21 cellular contexts compared by ENCODE assay signal in genomic region chr2:153214349-153214748, GRCh38.
"Had no signal": no experiment of that assay in that cellular context is flagged by ENCODE, and none has a peak within 500 bp of the region (broad histone marks: within the 10 kb centered on the region; RNA-seq: fewer than 3 reads in every experiment).

No MANE protein-coding gene starts in this region.

- H3K4me1 Mint-ChIP-seq: IgD-negative memory B cell had no signal

- H3K36me3 ChIP-seq: SJSA1 had no signal

- H3K36me3 Mint-ChIP-seq: IgD-negative memory B cell had no signal

- H3K9me3 ChIP-seq: SJSA1 had no signal

- DNase-seq: Kasumi-1, MM.1S, NCI-H1092 treated with DMSO at 0.1 percent for 48 hours, NCI-H1436, NCI-H1930, NCI-H2081, NCI-H2107, NCI-H345, NCI-H446 treated with DMSO at 0.1 percent for 48 hours, NCI-H510A treated with DMSO at 0.1 percent for 48 hours, NCI-H526 treated with DMSO at 0.1 percent for 48 hours, NCI-H748 treated with DMSO at 0.1 percent for 48 hours, Right ventricle myocardium superior, RPMI8226, SIG-M5 had no signal

- H3K4me3 ChIP-seq: K562, SJSA1, SK-N-MC had no signal

- H3K4me2 ChIP-seq: KMS-11 had no signal

- H3K27me3 Mint-ChIP-seq: IgD-negative memory B cell had no signal

- ATAC-seq: K562 had no signal

- H3K9ac ChIP-seq: KMS-11 had no signal

- H3K27ac ChIP-seq: KMS-11, SJSA1, SK-N-MC had no signal

- H3K27ac Mint-ChIP-seq: IgD-negative memory B cell had no signal

- FAIRE-seq: K562, RCC 7860 had no signal

- H3K4me3 Mint-ChIP-seq: IgD-negative memory B cell had no signal

- H3K4me1 ChIP-seq: SJSA1 had no signal
